Comparison of ENCODE assay signal across 8 cellular contexts in genomic region chr1:173477286-173478098, GRCh38. TPM values are rescaled to one million over a fixed set of nuclear protein-coding genes. Genes with fewer than 3 reads are reported as not detected.
DNase-seq lines count a peak whose midpoint lies in the region; ATAC-seq and TF ChIP-seq lines count a peak whose summit lies in the region.

PRDX6 (plus strand) TSS chr1:173477335; CDS start chr1:173477398, 63 bp downstream.

- POLR2A ChIA-PET in AG04450 (lab: Yijun Ruan, JAX), result interaction anchor here (0.6 to 3.3 kb wide), 9 partner anchors 10 to 427 kb away, joined by 3 to 20 read pairs (median 4); partner anchors contain the start of genes GAS5, KLHL20 and ZBTB37

- H3K9me3 Mint-ChIP-seq in effector memory CD8-positive, alpha-beta T cell, result no peaks in the 10 kb centered on the region

- peak within 1 kb of the TSS; percentile 88 for H3K27ac ChIP-seq in AG04450 (ENCODE audit: low read depth, low read length)

- no peaks in the 10 kb centered on the region for H3K27me3 ChIP-seq in AG04450 (ENCODE audit: control insufficient read depth, insufficient read depth, low read length)

- no peaks in the 10 kb centered on the region for H3K9me3 ChIP-seq in AG04450 (ENCODE audit: control insufficient read depth, insufficient read depth, low read length)

- CTCF ChIA-PET in AG04450 (lab: Charles Lee), result interaction anchor here (1.9 to 2.5 kb wide), 2 partner anchors 47 to 48 kb away, joined by 9 to 23 read pairs; no protein-coding TSS in a partner anchor

- H3K36me3 Mint-ChIP-seq in effector memory CD8-positive, alpha-beta T cell (ENCODE audit: insufficient read depth), result peaks cover 43% of the 10 kb centered on the region

- no peak for TF ChIP-seq CTCF in AG04450 (IDR thresholded peaks at IDR 0.05; ENCODE audit: low read depth, low read length)

- H3K4me3 ChIP-seq in AG04450 (ENCODE audit: low read depth, low read length), result peak within 1 kb of the TSS; percentile 89

- ATAC-seq in GM18519 (IDR thresholded peaks at IDR 0.05; ENCODE audit: low FRiP score, unreplicated experiment), result peak; percentile 41
- peak; percentile 54 for ATAC-seq in HG02981 (IDR thresholded peaks at IDR 0.05; ENCODE audit: unreplicated experiment)
- ATAC-seq in activated CD4-positive, CD25-positive, alpha-beta regulatory T cell treated with anti-CD3 and anti-CD28 coated beads, Interleukin-2, amount 50 U/mL, for 24 hours, result peak; percentile 19 to 21
- ATAC-seq in effector memory CD8-positive, alpha-beta T cell (replicated peaks), result peak; percentile 26
- peak; percentile 14 for ATAC-seq in stimulated activated naive CD8-positive, alpha-beta T cell treated with anti-CD3 and anti-CD28 coated beads, Interleukin-15, Interleukin-2, amounts not matched to agents 100 U/mL and 50 U/mL, for 24 hours

- DNase-seq in AG04450 (ENCODE audit: low read depth, low spot score) (peak; percentile 44), NCI-H2029 treated with DMSO at 0.1 percent for 48 hours (lab: John Stamatoyannopoulos, UW) (peak; percentile 15), medulla oblongata (ENCODE audit: extremely low spot score) (peak; percentile 93)
- peak in 2 of 3 experiments; percentile 75 for DNase-seq in effector memory CD8-positive, alpha-beta T cell
- no peak for DNase-seq in stimulated activated naive CD8-positive, alpha-beta T cell treated with anti-CD3 and anti-CD28 coated beads, Interleukin-15, Interleukin-2, amounts not matched to agents 100 U/mL and 50 U/mL, for 24 hours

- peaks cover 39 to 47% of the 10 kb centered on the region in 2 donors for H3K4me1 Mint-ChIP-seq in effector memory CD8-positive, alpha-beta T cell (ENCODE audit: low read depth in 2 of 2)

- H3K4me3 Mint-ChIP-seq in effector memory CD8-positive, alpha-beta T cell, result peak within 1 kb of the TSS; percentile 87 to 89

- no peaks in the 10 kb centered on the region for H3K27me3 Mint-ChIP-seq in effector memory CD8-positive, alpha-beta T cell

- H3K27ac Mint-ChIP-seq in effector memory CD8-positive, alpha-beta T cell, result peak within 1 kb of the TSS; percentile 94 to 97

RNA-seq across cellular contexts. Expression of gene PRDX6, which starts in this region (rescaled TPM):
- 545 and 556 TPM in 2 replicates for polyA plus RNA-seq in AG04450 (2011; rRNA removed)
- polyA minus RNA-seq in AG04450 (2011; rRNA and poly(A)+ RNA removed), result 528 and 592 TPM in 2 replicates
